ENCODE assay signal across 18 cellular contexts in genomic region chr22:24420977-24421343, GRCh38. TPM values are rescaled to one million over a fixed set of nuclear protein-coding genes. Genes with fewer than 3 reads are reported as not detected.
DNase-seq lines count a peak whose midpoint lies in the region; ATAC-seq, FAIRE-seq and TF ChIP-seq lines count a peak whose summit lies in the region.
"Had no signal": no experiment of that assay in that cellular context is flagged by ENCODE, and none has a peak within 500 bp of the region (broad histone marks: within the 10 kb centered on the region; RNA-seq: fewer than 3 reads in every experiment).

No MANE protein-coding gene starts in this region.

- H3K4me3 ChIP-seq in endothelial cell of umbilical vein (replicated peaks in 1 of 3; ENCODE audit: insufficient read depth in 1 of 3, low read depth in 1 of 3, low read length in 3 of 3) = no peak overlapping the region

- no peaks in the 10 kb centered on the region for H3K27me3 ChIP-seq in endothelial cell of umbilical vein (ENCODE audit: control insufficient read depth in 2 of 2, insufficient read depth in 2 of 2, low read length in 2 of 2)

- no peak for ATAC-seq in GM18498 (IDR thresholded peaks at IDR 0.05; ENCODE audit: unreplicated experiment)
- ATAC-seq in effector memory CD8-positive, alpha-beta T cell (replicated peaks) = no peak

- peak; percentile 41 for DNase-seq in NCI-H2196 (lab: John Stamatoyannopoulos, UW; ENCODE audit: unreplicated experiment)
- no peak for DNase-seq in NCI-H2196 treated with DMSO at 0.1 percent for 48 hours (lab: John Stamatoyannopoulos, UW; ENCODE audit: unreplicated experiment)
- no peak for DNase-seq in GM12892 (ENCODE audit: insufficient read length)
- DNase-seq in endothelial cell of umbilical vein (ENCODE audit: low read depth, low spot score) = no peak
- DNase-seq in progenitor cell of endocrine pancreas (ENCODE audit: low spot score, unreplicated experiment) = no peak
- DNase-seq in SW480 (ENCODE audit: low spot score) = no peak
- DNase-seq in effector memory CD8-positive, alpha-beta T cell = no peak
- DNase-seq: DMS79, KG1, NCI-H1092, NCI-H446 treated with DMSO at 0.1 percent for 48 hours, NCI-H774, SHP77 had no signal

- H3K9me3 ChIP-seq in endothelial cell of umbilical vein (replicated peaks; ENCODE audit: control insufficient read depth, insufficient read depth, low read length) = no peaks in the 10 kb centered on the region

- H3K9me3 Mint-ChIP-seq in progenitor cell of endocrine pancreas (ENCODE audit: low read depth) = no peaks in the 10 kb centered on the region
- H3K9me3 Mint-ChIP-seq in effector memory CD8-positive, alpha-beta T cell = no peaks in the 10 kb centered on the region
- H3K9me3 Mint-ChIP-seq: CD14-positive monocyte had no signal

- peaks cover 0 to 5% of the 10 kb centered on the region in 2 experiments for H3K36me3 ChIP-seq in endothelial cell of umbilical vein (ENCODE audit: control insufficient read depth in 2 of 2, extremely low read depth in 1 of 2, insufficient read depth in 2 of 2, low read length in 2 of 2)

- no peak overlapping the region for H2AFZ ChIP-seq in endothelial cell of umbilical vein (ENCODE audit: low read depth, low read length)

- H3K9me1 ChIP-seq in endothelial cell of umbilical vein (replicated peaks; ENCODE audit: control insufficient read depth, extremely low read depth, insufficient read depth, low read length) = no peaks in the 10 kb centered on the region

- FAIRE-seq in GM12892 (lab: Jason Lieb, UNC) (peak; percentile 14), endothelial cell of umbilical vein (lab: Jason Lieb, UNC) (no peak)
- FAIRE-seq: G401.6, GM19239 had no signal

- POLR2A ChIA-PET in endothelial cell of umbilical vein (lab: Charles Lee) = no interaction called here

- no peaks in the 10 kb centered on the region for H4K20me1 ChIP-seq in endothelial cell of umbilical vein (replicated peaks; ENCODE audit: control insufficient read depth, extremely low read depth, insufficient read depth, low read length)

- TF ChIP-seq POLR2A in GM12892 (IDR thresholded peaks at IDR 0.05; ENCODE audit: low read depth, low read length) = no peak
- no peak for TF ChIP-seq POLR2A in endothelial cell of umbilical vein (IDR thresholded peaks at IDR 0.05; ENCODE audit: low read depth, low read length)

- BruUV-seq in endothelial cell of umbilical vein (replicated peaks; lab: Mats Ljungman, UMichigan) = no TSS peak

- H3K36me3 Mint-ChIP-seq in progenitor cell of endocrine pancreas (ENCODE audit: insufficient read depth) = no peaks in the 10 kb centered on the region
- H3K36me3 Mint-ChIP-seq in effector memory CD8-positive, alpha-beta T cell (ENCODE audit: insufficient read depth) = peaks cover 19% of the 10 kb centered on the region

- H3K79me2 ChIP-seq in endothelial cell of umbilical vein (ENCODE audit: control insufficient read depth, insufficient read depth, low read length) = no peaks in the 10 kb centered on the region

- CTCF ChIA-PET in endothelial cell of umbilical vein (lab: Charles Lee) = interaction anchor here (1.2 to 7.7 kb wide), 5 partner anchors 18 to 105 kb away, joined by 4 to 64 read pairs (median 8); no protein-coding TSS in a partner anchor

- peaks cover 27% of the 10 kb centered on the region for H3K4me1 ChIP-seq in endothelial cell of umbilical vein (ENCODE audit: control insufficient read depth, extremely low read depth, insufficient read depth, low read length)

- dilution Hi-C loops in endothelial cell of umbilical vein (cut with MboI; ENCODE audit: extremely low pct_ligation_motif_present, low sequenced_read_pairs) = no loop called here

- H3K4me1 Mint-ChIP-seq in progenitor cell of endocrine pancreas (ENCODE audit: low read depth) = no peaks in the 10 kb centered on the region
- H3K4me1 Mint-ChIP-seq in effector memory CD8-positive, alpha-beta T cell (ENCODE audit: low read depth in 2 of 2) = peaks cover 12% of the 10 kb centered on the region in 2 donors

- no peak overlapping the region for H3K4me3 Mint-ChIP-seq in progenitor cell of endocrine pancreas (ENCODE audit: low read depth)
- H3K4me3 Mint-ChIP-seq in effector memory CD8-positive, alpha-beta T cell = no peak overlapping the region
- H3K4me3 Mint-ChIP-seq: CD14-positive monocyte had no signal

- peak overlapping the region; percentile 69 for H3K27ac Mint-ChIP-seq in progenitor cell of endocrine pancreas
- no peak overlapping the region for H3K27ac Mint-ChIP-seq in effector memory CD8-positive, alpha-beta T cell

- no peak overlapping the region for H3K4me2 ChIP-seq in endothelial cell of umbilical vein (ENCODE audit: insufficient read depth, low read length)

- no peak overlapping the region for H3K9ac ChIP-seq in endothelial cell of umbilical vein (replicated peaks; ENCODE audit: extremely low read depth, insufficient read depth, low read length)

- H3K27me3 Mint-ChIP-seq in progenitor cell of endocrine pancreas = peaks cover 16% of the 10 kb centered on the region
- H3K27me3 Mint-ChIP-seq in effector memory CD8-positive, alpha-beta T cell = no peaks in the 10 kb centered on the region

- H3K27ac ChIP-seq in endothelial cell of umbilical vein (ENCODE audit: insufficient read depth, low read depth, low read length) = peak overlapping the region; percentile 79
- H3K27ac ChIP-seq: 22Rv1 had no signal

- intact Hi-C loops in endothelial cell of umbilical vein (cut with micrococcal nuclease) = loop anchor here (1.0 kb wide), 4 partner anchors 14 to 151 kb away; partner anchors contain the start of gene SPECC1L

- TF ChIP-seq CTCF in endothelial cell of umbilical vein (IDR thresholded peaks at IDR 0.05; ENCODE audit: extremely low read depth in 1 of 2, insufficient read depth in 1 of 2, low read depth in 1 of 2, low read length in 2 of 2) (no peak), progenitor cell of endocrine pancreas (IDR thresholded peaks at IDR 0.05; ENCODE audit: unreplicated experiment) (no peak)

TF ChIP-seq in endothelial cell of umbilical vein, 7 proteins besides CTCF, POLR2A, EP300 and RAD21:
- TF ChIP-seq MYC (IDR thresholded peaks at IDR 0.05; ENCODE audit: low read depth, low read length) = no peak
- no peak for TF ChIP-seq EZH2 (IDR thresholded peaks at IDR 0.05; ENCODE audit: borderline replicate concordance, low read depth, low read length, severe bottlenecking)
- TF ChIP-seq FOS (IDR thresholded peaks at IDR 0.05; ENCODE audit: borderline replicate concordance, insufficient read depth, low read length) = no peak
- no peak for TF ChIP-seq GATA2 (IDR thresholded peaks at IDR 0.05; ENCODE audit: insufficient read depth, insufficient read length, low read depth, low read length)
- TF ChIP-seq POLR2AphosphoS5 (IDR thresholded peaks at IDR 0.05; ENCODE audit: insufficient read depth, low read depth, low read length) = no peak
- no peak for TF ChIP-seq JUN (IDR thresholded peaks at IDR 0.05; ENCODE audit: borderline replicate concordance, insufficient read depth, insufficient read length, low read depth)
- TF ChIP-seq MAX (IDR thresholded peaks at IDR 0.05; ENCODE audit: insufficient read depth, insufficient read length) = no peak
TF ChIP-seq in endothelial cell of umbilical vein: peak in this region for 0.

RNA-seq across cellular contexts. Expression of gene ADORA2A, which starts 6.4 kb away (rescaled TPM):
- polyA plus RNA-seq in GM12892 (2012; ENCODE audit: missing spikeins) = 14.3 TPM
- total RNA-seq in endothelial cell of umbilical vein (17.1 and 20.0 TPM in 2 replicates), progenitor cell of endocrine pancreas (5.2 and 6.4 TPM in 2 replicates)
- polyA plus RNA-seq in endothelial cell of umbilical vein = 33.1 and 45.3 TPM in 2 replicates
- 13.5 and 16.6 TPM in 2 replicates for polyA plus RNA-seq in endothelial cell of umbilical vein (2011; cell fraction: cytosol; rRNA removed)
- 14.3 and 15.7 TPM in 2 replicates for polyA plus RNA-seq in endothelial cell of umbilical vein (2011; cell fraction: nucleus; rRNA removed)
- polyA plus RNA-seq in endothelial cell of umbilical vein (2012) = 2.9 and 3.6 TPM in 2 replicates
- 34.9 TPM in 2 replicates for polyA minus RNA-seq in endothelial cell of umbilical vein
- polyA minus RNA-seq in endothelial cell of umbilical vein (2011; cell fraction: cytosol; rRNA and poly(A)+ RNA removed) = not detected
- 10.3 and 12.8 TPM in 2 replicates for polyA minus RNA-seq in endothelial cell of umbilical vein (2011; cell fraction: nucleus; rRNA and poly(A)+ RNA removed)
